ENCODE assay signal across 18 cellular contexts in genomic region chr9:18689881-18690280, GRCh38.
DNase-seq lines count a peak whose midpoint lies in the region; ATAC-seq, FAIRE-seq and TF ChIP-seq lines count a peak whose summit lies in the region.
"Had no signal": no experiment of that assay in that cellular context is flagged by ENCODE, and none has a peak within 500 bp of the region (broad histone marks: within the 10 kb centered on the region; RNA-seq: fewer than 3 reads in every experiment).

No MANE protein-coding gene starts in this region.

- no peaks in the 10 kb centered on the region for H3K79me2 ChIP-seq in MM.1S (ENCODE audit: low read length)

- TF ChIP-seq CTCF in D721Med (IDR thresholded peaks at IDR 0.05; ENCODE audit: insufficient read depth, missing control alignments) (no peak), HFF-Myc (IDR thresholded peaks at IDR 0.05; ENCODE audit: low read depth, low read length, missing control alignments) (no peak), kidney (IDR thresholded peaks at IDR 0.05; ENCODE audit: borderline replicate concordance, extremely low read depth, insufficient read depth) (no peak), MM.1S (IDR thresholded peaks at IDR 0.05; ENCODE audit: low read length) (no peak)

- H3K4me1 ChIP-seq in kidney (ENCODE audit: control insufficient read depth in 1 of 2, insufficient read depth in 1 of 2, low read depth in 1 of 2, low read length in 2 of 2) (no peaks in the 10 kb centered on the region), MM.1S (ENCODE audit: low read length) (no peaks in the 10 kb centered on the region)
- H3K4me1 ChIP-seq: BLaER1 had no signal

- H3K9me2 ChIP-seq in MM.1S (replicated peaks; ENCODE audit: insufficient read depth, low read length), result no peaks in the 10 kb centered on the region

- no peak overlapping the region for H2AFZ ChIP-seq in MM.1S (ENCODE audit: low read length)
- H2AFZ ChIP-seq: PC-9 had no signal

- intact Hi-C loops in kidney (cut with DNase I), result no loop called here

- no peaks in the 10 kb centered on the region for H3K36me3 ChIP-seq in kidney (ENCODE audit: control insufficient read depth in 1 of 2, insufficient read depth in 2 of 2, low read length in 2 of 2)
- H3K36me3 ChIP-seq in MM.1S (replicated peaks; ENCODE audit: insufficient read depth, low read length), result no peaks in the 10 kb centered on the region
- H3K36me3 ChIP-seq: BLaER1 had no signal

- H3K9me3 ChIP-seq in kidney (ENCODE audit: control insufficient read depth in 1 of 2, low read length in 2 of 2) (peaks cover 0 to 3% of the 10 kb centered on the region in 2 donors), MM.1S (replicated peaks; ENCODE audit: insufficient read depth, low read length) (no peaks in the 10 kb centered on the region)

- H3F3A ChIP-seq in MM.1S (ENCODE audit: insufficient read depth, low read length), result no peaks in the 10 kb centered on the region

- H3K4me3 ChIP-seq in HFF-Myc (replicated peaks; ENCODE audit: low read depth, low read length), result no peak overlapping the region
- H3K4me3 ChIP-seq in kidney (ENCODE audit: low read length in 2 of 2), result no peak overlapping the region
- H3K4me3 ChIP-seq in MM.1S (ENCODE audit: low read length), result no peak overlapping the region
- H3K4me3 ChIP-seq: BLaER1, PC-9 had no signal

- H4K20me1 ChIP-seq in MM.1S (ENCODE audit: insufficient read depth, low read length), result no peaks in the 10 kb centered on the region
- H4K20me1 ChIP-seq: BLaER1 had no signal

- no peak overlapping the region for H3K4me2 ChIP-seq in MM.1S (ENCODE audit: low read depth, low read length)
- H3K4me2 ChIP-seq: BLaER1, PC-9 had no signal

- no peak overlapping the region for H3K27ac ChIP-seq in kidney (ENCODE audit: low read depth in 2 of 2, low read length in 2 of 2)
- no peak overlapping the region for H3K27ac ChIP-seq in MM.1S (ENCODE audit: low read length)
- H3K27ac ChIP-seq: BLaER1, PC-9 had no signal

- ATAC-seq in GM18867 (IDR thresholded peaks at IDR 0.05; ENCODE audit: unreplicated experiment), result no peak
- ATAC-seq: T-cell had no signal

- H3K9ac ChIP-seq in kidney (ENCODE audit: low read length in 2 of 2) (no peak overlapping the region), MM.1S (ENCODE audit: low read length) (no peak overlapping the region)
- H3K9ac ChIP-seq: BLaER1 had no signal

- DNase-seq in D721Med (ENCODE audit: insufficient read length, low spot score) (no peak), HFF-Myc (ENCODE audit: extremely low read depth, low read depth) (peak; percentile 42), NCI-H82 treated with DMSO at 0.1 percent for 48 hours (lab: John Stamatoyannopoulos, UW; ENCODE audit: unreplicated experiment) (peak; percentile 88), fibroblast of peridontal ligament (ENCODE audit: extremely low read depth) (peak; percentile 45), kidney (no peak), MM.1S (no peak)
- DNase-seq in activated naive CD4-positive, alpha-beta T cell treated with Interleukin-2 at 50 U/mL for 16 hours, result no peak
- DNase-seq: CD8-positive, alpha-beta memory T cell; GOT3; HFFc6; KG1; NCI-H1092 treated with DMSO at 0.1 percent for 48 hours; NCI-H187 treated with DMSO at 0.1 percent for 48 hours; NCI-H510A treated with DMSO at 0.1 percent for 48 hours; PC-9; T-cell had no signal

- no peaks in the 10 kb centered on the region for H3K27me3 ChIP-seq in MM.1S (replicated peaks; ENCODE audit: insufficient read depth, low read length)
- H3K27me3 ChIP-seq: BLaER1 had no signal

- FAIRE-seq in D721Med (lab: Jason Lieb, UNC), result peak; percentile 95
- no peak for FAIRE-seq in kidney (lab: Jason Lieb, UNC)

Comparison
In these comparisons a context has a peak if more than half of its experiments do, and no peak if none do; other contexts are left out.
1. DNase-seq: peak in HFF-Myc (single experiment), NCI-H82 treated with DMSO at 0.1 percent for 48 hours (single experiment) and fibroblast of peridontal ligament (single experiment); none in D721Med (single experiment), kidney (single experiment), activated naive CD4-positive, alpha-beta T cell treated with Interleukin-2 at 50 U/mL for 16 hours (single experiment) and MM.1S (single experiment).